In genomic region chr2:26017464-26018183, GRCh38 we compare ENCODE assay signal across 9 cellular contexts. TPM values are rescaled to one million over a fixed set of nuclear protein-coding genes. Genes with fewer than 3 reads are reported as not detected.
DNase-seq lines count a peak whose midpoint lies in the region; TF ChIP-seq lines count a peak whose summit lies in the region.
"Had no signal": no experiment of that assay in that cellular context is flagged by ENCODE, and none has a peak within 500 bp of the region (broad histone marks: within the 10 kb centered on the region; RNA-seq: fewer than 3 reads in every experiment).

No MANE protein-coding gene starts in this region.

- H3K27me3 ChIP-seq in right atrium auricular region (no peaks in the 10 kb centered on the region), dorsolateral prefrontal cortex (no peaks in the 10 kb centered on the region), osteoblast (ENCODE audit: insufficient read depth, low read length) (no peaks in the 10 kb centered on the region), vagina (no peaks in the 10 kb centered on the region)

- no peaks in the 10 kb centered on the region for H4K20me1 ChIP-seq in osteoblast (ENCODE audit: insufficient read depth, low read length)

- no peak for TF ChIP-seq CTCF in right atrium auricular region (IDR thresholded peaks at IDR 0.05)
- TF ChIP-seq CTCF in dorsolateral prefrontal cortex (IDR thresholded peaks at IDR 0.05 in 54 of 56, conservative IDR thresholded peaks at IDR 0.05 in 2 of 56; ENCODE audit: low read depth in 1 of 56, partially characterized antibody in 56 of 56), result no peak
- TF ChIP-seq CTCF in osteoblast (IDR thresholded peaks at IDR 0.05; ENCODE audit: extremely low read depth, low read depth, low read length), result no peak
- TF ChIP-seq CTCF in vagina (IDR thresholded peaks at IDR 0.05), result no peak

- no peaks in the 10 kb centered on the region for H3K9me3 ChIP-seq in right atrium auricular region
- H3K9me3 ChIP-seq in osteoblast (ENCODE audit: low read depth, low read length), result no peaks in the 10 kb centered on the region
- no peaks in the 10 kb centered on the region for H3K9me3 ChIP-seq in vagina

- H2AFZ ChIP-seq in osteoblast (ENCODE audit: low read length), result peak overlapping the region; percentile 4

- intact Hi-C loops in cardiac septum (cut with DNase I), result no loop called here
- intact Hi-C loops in dorsolateral prefrontal cortex (cut with DNase I), result no loop called here
- intact Hi-C loops in vagina (cut with DNase I), result no loop called here

- no peaks in the 10 kb centered on the region for H3K36me3 ChIP-seq in right atrium auricular region
- H3K36me3 ChIP-seq in osteoblast (ENCODE audit: insufficient read depth, low read length), result no peaks in the 10 kb centered on the region
- no peaks in the 10 kb centered on the region for H3K36me3 ChIP-seq in vagina

- H3K4me1 ChIP-seq in right atrium auricular region (peaks cover 0 to 17% of the 10 kb centered on the region in 2 donors), osteoblast (ENCODE audit: insufficient read depth, low read length) (peaks cover 18% of the 10 kb centered on the region), vagina (peaks cover 20% of the 10 kb centered on the region)

- no peak for DNase-seq in right atrium auricular region (ENCODE audit: low spot score)
- no peak for DNase-seq in cardiac septum (ENCODE audit: low spot score)
- DNase-seq in dorsolateral prefrontal cortex, result no peak
- no peak for DNase-seq in osteoblast (ENCODE audit: insufficient read length, low spot score, missing footprints)
- no peak for DNase-seq in vagina (ENCODE audit: extremely low spot score in 2 of 2)
- DNase-seq in activated CD4-positive, CD25-positive, alpha-beta regulatory T cell treated with anti-CD3 and anti-CD28 coated beads, Interleukin-2, amount 50 U/mL, for 72 hours, result no peak
- no peak for DNase-seq in caudate nucleus (lab: John Stamatoyannopoulos, UW)
- DNase-seq in ureter (ENCODE audit: low spot score), result no peak
- DNase-seq: NCI-H1436 treated with DMSO at 0.1 percent for 48 hours had no signal

- H3K79me2 ChIP-seq in osteoblast (ENCODE audit: insufficient read depth, low read length), result no peaks in the 10 kb centered on the region

- no peak overlapping the region for H3K4me2 ChIP-seq in osteoblast (ENCODE audit: insufficient read depth, low read length)

- TF ChIP-seq POLR2A in vagina (IDR thresholded peaks at IDR 0.05), result no peak

- H3K27ac ChIP-seq in right atrium auricular region (peak overlapping the region; percentile 63 to 71), dorsolateral prefrontal cortex (peak overlapping the region in 46 of 59 donors; percentile 1 to 80 (median 55)), osteoblast (ENCODE audit: low read depth, low read length) (peak overlapping the region; percentile 65), vagina (peak overlapping the region; percentile 67), caudate nucleus (ENCODE audit: low read depth, low read length) (no peak overlapping the region)

- H3K4me3 ChIP-seq in right atrium auricular region (no peak overlapping the region), dorsolateral prefrontal cortex (no peak overlapping the region), osteoblast (ENCODE audit: insufficient read depth, low read length) (no peak overlapping the region), vagina (no peak overlapping the region)

RNA-seq across cellular contexts. Expression of gene RAB10, which starts 16.3 kb away (rescaled TPM):
- total RNA-seq in right atrium auricular region, result 10 to 100 TPM; 70.9 to 86.7 TPM
- 79.4 TPM for total RNA-seq in cardiac septum
- 100 to 1,000 TPM in 104 of 120 experiments, 10 to 100 TPM in 16; 88.3 to 149 (median 112) TPM for total RNA-seq in dorsolateral prefrontal cortex
- total RNA-seq in osteoblast, result 128 and 151 TPM in 2 replicates
- total RNA-seq in vagina, result 135 TPM
- total RNA-seq in ureter, result 180 TPM

RNA-seq across cellular contexts. Expression of gene KIF3C, which starts 35.3 kb away (rescaled TPM):
- total RNA-seq in right atrium auricular region (1 to 10 TPM; 3.3 to 3.5 TPM), cardiac septum (5.5 TPM), dorsolateral prefrontal cortex (100 to 1,000 TPM in 119 of 120 experiments, 10 to 100 TPM in 1; 82.2 to 364 (median 248) TPM), osteoblast (14.4 and 17.0 TPM in 2 replicates), vagina (9.3 TPM), ureter (4.1 TPM)
